In the genomic region with DNA sequence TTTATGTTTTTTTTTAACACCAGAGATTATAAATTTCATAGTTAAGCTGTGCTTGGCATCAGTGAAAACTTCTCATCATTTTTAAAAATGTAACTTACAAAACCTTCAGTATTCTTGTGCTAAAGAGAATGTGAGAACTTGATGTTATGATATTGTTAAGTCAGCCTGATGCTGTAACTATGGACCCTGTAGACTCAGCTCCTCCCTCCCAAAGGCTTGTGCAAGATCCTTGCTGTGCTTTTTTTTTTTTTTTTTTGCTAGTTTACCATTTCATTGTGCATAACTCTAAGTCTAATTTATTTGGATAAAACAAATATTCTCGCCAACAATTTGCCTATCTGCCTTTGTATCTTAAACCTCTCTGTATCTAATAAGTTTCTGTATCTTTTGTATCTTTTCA, we compare ENCODE assay signal across 21 cellular contexts. TPM values are rescaled to one million over a fixed set of nuclear protein-coding genes. Genes with fewer than 3 reads are reported as not detected.
A peak's percentile ranks its signal among the peaks of the same experiment; 100 is the strongest.
DNase-seq lines count a peak whose midpoint lies in the region; ATAC-seq, FAIRE-seq and TF ChIP-seq lines count a peak whose summit lies in the region.
"Had no signal": no experiment of that assay in that cellular context is flagged by ENCODE, and none has a peak within 500 bp of the region (broad histone marks: within the 10 kb centered on the region; RNA-seq: fewer than 3 reads in every experiment).

No MANE protein-coding gene starts in this region.

- no peaks in the 10 kb centered on the region for H3K4me1 Mint-ChIP-seq in CD4-positive, alpha-beta T cell (ENCODE audit: low read depth)
- H3K4me1 Mint-ChIP-seq: activated CD8-positive, alpha-beta memory T cell treated with anti-CD3 and anti-CD28 coated beads, Interleukin-2, amount 10 ng/mL, durations not matched to agents 7 days and 5 days; CD4-positive, CD25-positive, alpha-beta regulatory T cell; IgD-negative memory B cell; naive thymus-derived CD8-positive, alpha-beta T cell had no signal

- H3K9me3 ChIP-seq in HUES6 (ENCODE audit: control insufficient read depth, insufficient read depth, low read depth, low read length) = peaks cover 4% of the 10 kb centered on the region; the same call in 1 of the 2 replicates
- H3K9me3 ChIP-seq in endothelial cell of umbilical vein (replicated peaks; ENCODE audit: control insufficient read depth, insufficient read depth, low read length) = no peaks in the 10 kb centered on the region
- H3K9me3 ChIP-seq in right lobe of liver = no peaks in the 10 kb centered on the region
- H3K9me3 ChIP-seq in CD4-positive, alpha-beta T cell (ENCODE audit: control insufficient read depth, low read length) = no peaks in the 10 kb centered on the region
- H3K9me3 ChIP-seq: prostate gland, tibial artery had no signal

- ATAC-seq in right lobe of liver (peak; percentile 45 to 62 (median 54)), GM18907 (IDR thresholded peaks at IDR 0.05; ENCODE audit: unreplicated experiment) (no peak)
- no peak for ATAC-seq in CD4-positive, alpha-beta T cell (ENCODE audit: poor library complexity)
- ATAC-seq: activated CD8-positive, alpha-beta memory T cell treated with anti-CD3 and anti-CD28 coated beads, Interleukin-2, amount 10 ng/mL, durations not matched to agents 7 days and 5 days; naive thymus-derived CD8-positive, alpha-beta T cell had no signal

- no TSS peak for BruUV-seq in endothelial cell of umbilical vein (replicated peaks; lab: Mats Ljungman, UMichigan)

- H3K4me2 ChIP-seq in endothelial cell of umbilical vein (ENCODE audit: insufficient read depth, low read length) = no peak overlapping the region
- H3K4me2 ChIP-seq: PC-9 had no signal

- H3K27me3 Mint-ChIP-seq in CD4-positive, alpha-beta T cell = no peaks in the 10 kb centered on the region
- H3K27me3 Mint-ChIP-seq: activated CD8-positive, alpha-beta memory T cell treated with anti-CD3 and anti-CD28 coated beads, Interleukin-2, amount 10 ng/mL, durations not matched to agents 7 days and 5 days; CD4-positive, CD25-positive, alpha-beta regulatory T cell; IgD-negative memory B cell had no signal

- H3K4me3 ChIP-seq in HUES6 (ENCODE audit: low read depth, low read length) (peak overlapping the region; percentile 45; the same call in 1 of the 2 replicates), endothelial cell of umbilical vein (replicated peaks in 1 of 3; ENCODE audit: insufficient read depth in 1 of 3, low read depth in 1 of 3, low read length in 3 of 3) (no peak overlapping the region), right lobe of liver (no peak overlapping the region)
- H3K4me3 ChIP-seq: PC-9, prostate gland, SK-N-MC, tibial artery had no signal

- H3K9me1 ChIP-seq in endothelial cell of umbilical vein (replicated peaks; ENCODE audit: control insufficient read depth, extremely low read depth, insufficient read depth, low read length) = no peaks in the 10 kb centered on the region

- no peaks in the 10 kb centered on the region for H4K20me1 ChIP-seq in endothelial cell of umbilical vein (replicated peaks; ENCODE audit: control insufficient read depth, extremely low read depth, insufficient read depth, low read length)

- H3K27me3 ChIP-seq in HUES6 (ENCODE audit: control insufficient read depth, insufficient read depth, low read length) (no peaks in the 10 kb centered on the region), endothelial cell of umbilical vein (ENCODE audit: control insufficient read depth in 2 of 2, insufficient read depth in 2 of 2, low read length in 2 of 2) (no peaks in the 10 kb centered on the region), right lobe of liver (no peaks in the 10 kb centered on the region)
- no peaks in the 10 kb centered on the region for H3K27me3 ChIP-seq in CD4-positive, alpha-beta T cell (ENCODE audit: control insufficient read depth, insufficient read depth, low read length)
- H3K27me3 ChIP-seq: tibial artery had no signal

- H3K9ac ChIP-seq in HUES6 (ENCODE audit: low read length) (peak overlapping the region; percentile 83), endothelial cell of umbilical vein (replicated peaks; ENCODE audit: extremely low read depth, insufficient read depth, low read length) (no peak overlapping the region)

- TF ChIP-seq POLR2A in endothelial cell of umbilical vein (IDR thresholded peaks at IDR 0.05; ENCODE audit: low read depth, low read length) (no peak), right lobe of liver (IDR thresholded peaks at IDR 0.05) (no peak)

- no peaks in the 10 kb centered on the region for H3K79me2 ChIP-seq in endothelial cell of umbilical vein (ENCODE audit: control insufficient read depth, insufficient read depth, low read length)

- no peak overlapping the region for H2AFZ ChIP-seq in endothelial cell of umbilical vein (ENCODE audit: low read depth, low read length)
- H2AFZ ChIP-seq: PC-9 had no signal

- peaks cover 7% of the 10 kb centered on the region for H3K36me3 ChIP-seq in HUES6 (ENCODE audit: control insufficient read depth, insufficient read depth, low read length)
- no peaks in the 10 kb centered on the region for H3K36me3 ChIP-seq in endothelial cell of umbilical vein (ENCODE audit: control insufficient read depth in 2 of 2, extremely low read depth in 1 of 2, insufficient read depth in 2 of 2, low read length in 2 of 2)
- no peaks in the 10 kb centered on the region for H3K36me3 ChIP-seq in right lobe of liver
- H3K36me3 ChIP-seq: prostate gland, tibial artery had no signal

- no peak for TF ChIP-seq CTCF in endothelial cell of umbilical vein (IDR thresholded peaks at IDR 0.05; ENCODE audit: extremely low read depth in 1 of 2, insufficient read depth in 1 of 2, low read depth in 1 of 2, low read length in 2 of 2)
- TF ChIP-seq CTCF in right lobe of liver (IDR thresholded peaks at IDR 0.05) = no peak
- TF ChIP-seq CTCF in CD4-positive, alpha-beta T cell (IDR thresholded peaks at IDR 0.05) = no peak

- DNase-seq in AML-193 (lab: John Stamatoyannopoulos, UW) (peak; percentile 54 to 57), endothelial cell of umbilical vein (ENCODE audit: low read depth, low spot score) (peak; percentile 40), right lobe of liver (no peak), NCI-H510A (lab: John Stamatoyannopoulos, UW) (no peak)
- no peak for DNase-seq in CD4-positive, alpha-beta T cell
- no peak for DNase-seq in stimulated activated CD4-positive, alpha-beta T cell treated with anti-CD3 and anti-CD28 coated beads, Interleukin-4, amount 100 ng/mL, for 4 hours
- DNase-seq: activated CD8-positive, alpha-beta memory T cell treated with anti-CD3 and anti-CD28 coated beads, Interleukin-2, amount 10 ng/mL, durations not matched to agents 7 days and 5 days; caudate nucleus; CD4-positive, CD25-positive, alpha-beta regulatory T cell; DMS79 treated with DMSO at 0.1 percent for 48 hours; naive thymus-derived CD8-positive, alpha-beta T cell; NCI-H187 treated with DMSO at 0.1 percent for 48 hours; PC-9; T1000; tibial artery had no signal

- H3K9me3 Mint-ChIP-seq in CD4-positive, alpha-beta T cell = no peaks in the 10 kb centered on the region
- H3K9me3 Mint-ChIP-seq: activated T-helper 2 cell treated with anti-CD3 and anti-CD28 coated beads, Interferon-gamma antibody, Interleukin-2, Interleukin-4, amounts not matched to agents 10 μg/mL and 5 μg/mL and 100 μg/mL, durations not matched to agents 14 hours and 24 hours and 36 hours had no signal

- H3K36me3 Mint-ChIP-seq in CD4-positive, alpha-beta T cell (ENCODE audit: low read depth) = no peaks in the 10 kb centered on the region
- H3K36me3 Mint-ChIP-seq: activated CD8-positive, alpha-beta memory T cell treated with anti-CD3 and anti-CD28 coated beads, Interleukin-2, amount 10 ng/mL, durations not matched to agents 7 days and 5 days; CD4-positive, CD25-positive, alpha-beta regulatory T cell; IgD-negative memory B cell had no signal

- intact Hi-C loops in endothelial cell of umbilical vein (cut with micrococcal nuclease) = no loop called here
- intact Hi-C loops in right lobe of liver (cut with DNase I) = no loop called here
- intact Hi-C loops in CD4-positive, alpha-beta T cell (cut with DNase I, micrococcal nuclease) = no loop called here

- no peak overlapping the region for H3K27ac Mint-ChIP-seq in CD4-positive, alpha-beta T cell
- H3K27ac Mint-ChIP-seq: activated CD8-positive, alpha-beta memory T cell treated with anti-CD3 and anti-CD28 coated beads, Interleukin-2, amount 10 ng/mL, durations not matched to agents 7 days and 5 days; activated T-helper 2 cell treated with anti-CD3 and anti-CD28 coated beads, Interferon-gamma antibody, Interleukin-2, Interleukin-4, amounts not matched to agents 10 μg/mL and 5 μg/mL and 100 μg/mL, durations not matched to agents 14 hours and 24 hours and 36 hours; CD4-positive, CD25-positive, alpha-beta regulatory T cell; IgD-negative memory B cell; naive thymus-derived CD8-positive, alpha-beta T cell had no signal

- H3K4me3 Mint-ChIP-seq in CD4-positive, alpha-beta T cell = no peak overlapping the region
- H3K4me3 Mint-ChIP-seq: activated CD8-positive, alpha-beta memory T cell treated with anti-CD3 and anti-CD28 coated beads, Interleukin-2, amount 10 ng/mL, durations not matched to agents 7 days and 5 days; CD4-positive, CD25-positive, alpha-beta regulatory T cell; IgD-negative memory B cell; naive thymus-derived CD8-positive, alpha-beta T cell had no signal

- WGBS in right lobe of liver (ENCODE audit: insufficient coverage, low coverage, low lambda C conversion rate, missing lambda C conversion rate) = 80% methylated on average over 1 of the region's 1 CpG

- FAIRE-seq in endothelial cell of umbilical vein (lab: Jason Lieb, UNC) = no peak

- peak overlapping the region; percentile 89 for H3K27ac ChIP-seq in HUES6 (ENCODE audit: low read depth, low read length)
- no peak overlapping the region for H3K27ac ChIP-seq in endothelial cell of umbilical vein (ENCODE audit: insufficient read depth, low read depth, low read length)
- H3K27ac ChIP-seq in right lobe of liver = no peak overlapping the region
- H3K27ac ChIP-seq in CD4-positive, alpha-beta T cell (ENCODE audit: low read depth, low read length) = no peak overlapping the region
- H3K27ac ChIP-seq: PC-9, prostate gland, SK-N-MC had no signal

- CTCF ChIA-PET in endothelial cell of umbilical vein (lab: Charles Lee) = interaction anchor here (0.6 to 4.9 kb wide), 7 partner anchors 8 to 67 kb away, joined by 3 to 53 read pairs (median 7); partner anchors contain the start of gene TFPI
- CTCF ChIA-PET in CD4-positive, alpha-beta T cell (lab: Charles Lee) = no interaction called here

- dilution Hi-C loops in endothelial cell of umbilical vein (cut with MboI; ENCODE audit: extremely low pct_ligation_motif_present, low sequenced_read_pairs) = no loop called here

- POLR2A ChIA-PET in endothelial cell of umbilical vein (lab: Charles Lee) = interaction anchor here (1.3 kb wide), 1 partner anchor 13 kb away, joined by 4 read pairs; the partner anchor contains the start of gene TFPI
- POLR2A ChIA-PET in CD4-positive, alpha-beta T cell (lab: Charles Lee) = no interaction called here

- H3K4me1 ChIP-seq in HUES6 (ENCODE audit: control insufficient read depth, insufficient read depth, low read length) (peaks cover 32% of the 10 kb centered on the region), endothelial cell of umbilical vein (ENCODE audit: control insufficient read depth, extremely low read depth, insufficient read depth, low read length) (peaks cover 30% of the 10 kb centered on the region), right lobe of liver (no peaks in the 10 kb centered on the region)
- H3K4me1 ChIP-seq: prostate gland had no signal

RNA-seq across cellular contexts. Expression of gene TFPI, which starts 12.9 kb away (rescaled TPM):
- total RNA-seq in endothelial cell of umbilical vein = 266 and 286 TPM in 2 replicates
- polyA plus RNA-seq in endothelial cell of umbilical vein = 138 and 177 TPM in 2 replicates
- polyA plus RNA-seq in endothelial cell of umbilical vein (2011; cell fraction: cytosol; rRNA removed) = 185 and 186 TPM in 2 replicates
- 210 and 230 TPM in 2 replicates for polyA plus RNA-seq in endothelial cell of umbilical vein (2011; cell fraction: nucleus; rRNA removed)
- 245 and 277 TPM in 2 replicates for polyA plus RNA-seq in endothelial cell of umbilical vein (2012)
- 332 and 378 TPM in 2 replicates for polyA minus RNA-seq in endothelial cell of umbilical vein
- 21.1 TPM for polyA minus RNA-seq in endothelial cell of umbilical vein (2011; cell fraction: cytosol; rRNA and poly(A)+ RNA removed)
- 645 and 1,049 TPM in 2 replicates for polyA minus RNA-seq in endothelial cell of umbilical vein (2011; cell fraction: nucleus; rRNA and poly(A)+ RNA removed)
- 100 to 1,000 TPM; 145 to 223 (median 189) TPM for total RNA-seq in right lobe of liver
- total RNA-seq in CD4-positive, alpha-beta T cell = under 1 TPM in 1 of 2 experiments, not detected in 1; 0.17 TPM
- total RNA-seq: activated CD8-positive, alpha-beta memory T cell treated with anti-CD3 and anti-CD28 coated beads, Interleukin-2, amount 10 ng/mL, durations not matched to agents 7 days and 5 days; naive thymus-derived CD8-positive, alpha-beta T cell had no signal
- polyA plus RNA-seq: CD4-positive, CD25-positive, alpha-beta regulatory T cell; naive thymus-derived CD8-positive, alpha-beta T cell had no signal

Comparison
In these comparisons a context has a peak if more than half of its experiments do, and no peak if none do; other contexts are left out.
1. DNase-seq: peak in AML-193 (2 of 2) and endothelial cell of umbilical vein (single experiment); none in right lobe of liver (0 of 3), CD4-positive, alpha-beta T cell (0 of 10), NCI-H510A (single experiment) and stimulated activated CD4-positive, alpha-beta T cell treated with anti-CD3 and anti-CD28 coated beads, Interleukin-4, amount 100 ng/mL, for 4 hours (0 of 2).
2. ATAC-seq: peak in right lobe of liver (4 of 4); none in CD4-positive, alpha-beta T cell (single experiment) and GM18907 (single experiment).
3. RNA of gene TFPI, which starts 12.9 kb away (total RNA-seq): 266 to 286 TPM in endothelial cell of umbilical vein and 145 to 223 TPM in right lobe of liver; 0.17 TPM in CD4-positive, alpha-beta T cell; every median in the first group is over 100 times any median in the second.